9 cellular contexts compared by ENCODE assay signal in the genomic region with DNA sequence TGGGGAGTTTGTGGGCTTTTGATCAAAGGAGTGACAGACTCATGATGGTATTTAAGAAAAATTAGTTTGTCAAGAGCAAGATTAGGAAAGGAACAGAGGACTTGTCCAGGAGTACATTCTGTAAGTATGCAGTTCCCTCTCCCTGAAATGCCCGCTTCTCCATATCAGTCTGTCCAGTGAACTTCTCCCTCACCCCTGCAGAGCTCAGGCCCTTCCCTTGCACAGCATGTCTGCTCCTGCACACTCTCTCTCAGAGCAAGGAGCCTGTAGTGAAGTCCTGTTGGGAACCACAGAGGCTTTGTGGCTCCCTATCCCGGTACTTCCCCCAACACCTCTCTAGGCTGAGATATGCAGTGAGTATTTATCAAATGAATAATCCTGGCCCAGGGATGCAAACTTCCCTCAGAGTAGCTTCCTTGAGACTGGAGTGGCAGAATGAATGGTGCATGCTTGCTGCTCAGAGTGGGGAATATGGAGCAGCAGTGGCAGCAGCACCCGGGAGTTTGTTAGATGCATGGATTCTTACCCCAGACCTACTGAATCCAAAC. TPM values are rescaled to one million over a fixed set of nuclear protein-coding genes. Genes with fewer than 3 reads are reported as not detected.
A peak's percentile ranks its signal among the peaks of the same experiment; 100 is the strongest.
DNase-seq lines count a peak whose midpoint lies in the region; ATAC-seq lines count a peak whose summit lies in the region.
"Had no signal": no experiment of that assay in that cellular context is flagged by ENCODE, and none has a peak within 500 bp of the region (broad histone marks: within the 10 kb centered on the region; RNA-seq: fewer than 3 reads in every experiment).

No MANE protein-coding gene starts in this region.

- peak overlapping the region; percentile 99 for H3K27ac Mint-ChIP-seq in activated T-cell treated with anti-CD3 and anti-CD28 coated beads, Interleukin-2, amount 50 U/mL, for 72 hours
- H3K27ac Mint-ChIP-seq in central memory CD8-positive, alpha-beta T cell (ENCODE audit: low read depth), result peak overlapping the region; percentile 72
- H3K27ac Mint-ChIP-seq in stimulated activated naive CD8-positive, alpha-beta T cell treated with anti-CD3 and anti-CD28 coated beads, Interleukin-15, amount 100 ng/mL, for 72 hours, result peak overlapping the region; percentile 91 to 93

- intact Hi-C loops in posterior cingulate gyrus (cut with DNase I), result loop anchor here (5.0 kb wide), 1 partner anchor 156 kb away; a partner anchor contains a TSS

- H3K4me1 Mint-ChIP-seq in activated T-cell treated with anti-CD3 and anti-CD28 coated beads, Interleukin-2, amount 50 U/mL, for 72 hours (ENCODE audit: low read depth), result peaks cover 52% of the 10 kb centered on the region
- H3K4me1 Mint-ChIP-seq in central memory CD8-positive, alpha-beta T cell, result peaks cover 13% of the 10 kb centered on the region
- H3K4me1 Mint-ChIP-seq in stimulated activated naive CD8-positive, alpha-beta T cell treated with anti-CD3 and anti-CD28 coated beads, Interleukin-15, amount 100 ng/mL, for 72 hours, result peaks cover 33% of the 10 kb centered on the region

- no peak for ATAC-seq in activated T-cell treated with anti-CD3 and anti-CD28 coated beads, Interleukin-2, amount 50 U/mL, for 72 hours (replicated peaks in 1 of 2)
- peak; percentile 27 for ATAC-seq in central memory CD8-positive, alpha-beta T cell (replicated peaks; ENCODE audit: extremely low read depth, poor library complexity, severe bottlenecking)
- ATAC-seq in stimulated activated naive CD8-positive, alpha-beta T cell treated with anti-CD3 and anti-CD28 coated beads, Interleukin-15, amount 100 ng/mL, for 72 hours, result no peak

- peaks cover 2 to 3% of the 10 kb centered on the region in 2 donors for H3K36me3 Mint-ChIP-seq in activated T-cell treated with anti-CD3 and anti-CD28 coated beads, Interleukin-2, amount 50 U/mL, for 72 hours (ENCODE audit: insufficient read depth in 2 of 2)
- H3K36me3 Mint-ChIP-seq in central memory CD8-positive, alpha-beta T cell (ENCODE audit: insufficient read depth), result peaks cover 8% of the 10 kb centered on the region

- no peaks in the 10 kb centered on the region for H3K27me3 Mint-ChIP-seq in activated T-cell treated with anti-CD3 and anti-CD28 coated beads, Interleukin-2, amount 50 U/mL, for 72 hours (ENCODE audit: low read depth)
- no peaks in the 10 kb centered on the region for H3K27me3 Mint-ChIP-seq in central memory CD8-positive, alpha-beta T cell
- H3K27me3 Mint-ChIP-seq in stimulated activated naive CD8-positive, alpha-beta T cell treated with anti-CD3 and anti-CD28 coated beads, Interleukin-15, amount 100 ng/mL, for 72 hours, result no peaks in the 10 kb centered on the region

- in situ Hi-C loops in KBM-7 (cut with MboI; ENCODE audit: low pct_unique_long_range_greater_than_20kb, low sequenced_read_pairs), result no loop called here

- DNase-seq in activated T-cell treated with anti-CD3 and anti-CD28 coated beads, Interleukin-2, amount 50 U/mL, for 72 hours, result no peak
- DNase-seq in activated T-cell treated with anti-CD3 and anti-CD28 coated beads, Interleukin-2, amount 50 U/mL, for 48 hours, result no peak
- DNase-seq in KBM-7, result peak; percentile 5
- DNase-seq in central memory CD8-positive, alpha-beta T cell (ENCODE audit: low spot score in 2 of 2), result no peak
- no peak for DNase-seq in stimulated activated naive CD8-positive, alpha-beta T cell treated with anti-CD3 and anti-CD28 coated beads, Interleukin-15, amount 100 ng/mL, for 72 hours
- no peak for DNase-seq in dedifferentiated amniotic fluid mesenchymal stem cell (ENCODE audit: extremely low spot score)
- no peak for DNase-seq in COLO668 (lab: John Stamatoyannopoulos, UW; ENCODE audit: unreplicated experiment)
- DNase-seq in posterior cingulate gyrus, result no peak

- H3K9me3 Mint-ChIP-seq in activated T-cell treated with anti-CD3 and anti-CD28 coated beads, Interleukin-2, amount 50 U/mL, for 72 hours, result no peaks in the 10 kb centered on the region
- H3K9me3 Mint-ChIP-seq in central memory CD8-positive, alpha-beta T cell, result no peaks in the 10 kb centered on the region
- H3K9me3 Mint-ChIP-seq in stimulated activated naive CD8-positive, alpha-beta T cell treated with anti-CD3 and anti-CD28 coated beads, Interleukin-15, amount 100 ng/mL, for 72 hours, result no peaks in the 10 kb centered on the region
- H3K9me3 Mint-ChIP-seq: brain had no signal

- H3K4me3 Mint-ChIP-seq in activated T-cell treated with anti-CD3 and anti-CD28 coated beads, Interleukin-2, amount 50 U/mL, for 72 hours, result peak overlapping the region; percentile 87 to 94
- peak overlapping the region; percentile 77 for H3K4me3 Mint-ChIP-seq in central memory CD8-positive, alpha-beta T cell
- peak overlapping the region; percentile 77 to 84 for H3K4me3 Mint-ChIP-seq in stimulated activated naive CD8-positive, alpha-beta T cell treated with anti-CD3 and anti-CD28 coated beads, Interleukin-15, amount 100 ng/mL, for 72 hours
- H3K4me3 Mint-ChIP-seq: brain had no signal

RNA-seq across cellular contexts. Expression of a gene that starts 48.8 kb away (rescaled TPM):
- total RNA-seq in activated T-cell treated with anti-CD3 and anti-CD28 coated beads, Interleukin-2, amount 50 U/mL, for 72 hours, result 10 to 100 TPM; 27.7 to 36.5 TPM

RNA-seq across cellular contexts. Expression of a gene that starts 57.2 kb away (rescaled TPM):
- under 1 TPM; 0.23 to 0.26 TPM for total RNA-seq in activated T-cell treated with anti-CD3 and anti-CD28 coated beads, Interleukin-2, amount 50 U/mL, for 72 hours
